ENCODE assay signal across 27 cellular contexts in the genomic region with DNA sequence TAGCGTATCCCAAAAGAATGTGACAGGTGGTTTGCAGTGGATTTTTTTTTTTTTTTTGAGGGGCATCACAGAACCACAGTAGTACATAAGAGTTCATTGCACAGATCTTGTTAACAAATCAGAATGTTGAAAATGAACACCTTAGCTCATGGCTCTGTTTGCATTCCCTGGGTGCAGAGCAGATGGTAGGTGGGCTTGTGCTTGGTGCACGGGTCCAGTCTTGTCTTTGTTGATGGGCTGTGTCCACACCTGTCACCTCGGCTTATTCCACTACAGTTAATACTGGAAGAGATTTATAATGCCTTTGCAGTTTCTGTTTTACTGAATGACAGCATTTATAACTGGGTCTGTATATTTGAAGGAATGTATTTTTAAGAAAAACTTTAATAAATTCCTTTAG.
"Had no signal": no experiment of that assay in that cellular context is flagged by ENCODE, and none has a peak within 500 bp of the region (broad histone marks: within the 10 kb centered on the region; RNA-seq: fewer than 3 reads in every experiment).

No MANE protein-coding gene starts in this region.

- H3K27me3 Mint-ChIP-seq: activated CD4-positive, alpha-beta memory T cell treated with anti-CD3 and anti-CD28 coated beads for 36 hours; activated naive CD4-positive, alpha-beta T cell treated with anti-CD3 and anti-CD28 coated beads, Interleukin-2, amount 50 U/mL, for 24 hours; activated naive CD8-positive, alpha-beta T cell treated with anti-CD3 and anti-CD28 coated beads, Interleukin-2, amount 50 U/mL, for 24 hours; stimulated activated naive B cell treated with anti-CD40 and anti-IgM and Interleukin-4, amounts not matched to agents 10 μg/mL and 1 μg/mL and 100 μg/mL, for 72 hours had no signal

- H3K4me3 Mint-ChIP-seq: activated CD4-positive, alpha-beta memory T cell treated with anti-CD3 and anti-CD28 coated beads for 36 hours; activated naive CD4-positive, alpha-beta T cell treated with anti-CD3 and anti-CD28 coated beads, Interleukin-2, amount 50 U/mL, for 24 hours; activated naive CD8-positive, alpha-beta T cell treated with anti-CD3 and anti-CD28 coated beads, Interleukin-2, amount 50 U/mL, for 24 hours; natural killer cell; neural progenitor cell; stimulated activated naive B cell treated with anti-CD40 and anti-IgM and Interleukin-4, amounts not matched to agents 10 μg/mL and 1 μg/mL and 100 μg/mL, for 72 hours had no signal

- H3K27ac ChIP-seq: breast epithelium, colonic mucosa, gastrocnemius medialis, hepatocyte, left ventricle myocardium inferior, neural progenitor cell, tibial nerve had no signal

- H3K4me1 ChIP-seq: breast epithelium, colonic mucosa, gastrocnemius medialis, neural progenitor cell had no signal

- H2AFZ ChIP-seq: hepatocyte, neural progenitor cell had no signal

- H3K4me3 ChIP-seq: breast epithelium, colonic mucosa, dorsolateral prefrontal cortex, gastrocnemius medialis, hepatocyte, left ventricle myocardium inferior, lung, neural progenitor cell, tibial nerve had no signal

- H3K27ac Mint-ChIP-seq: activated CD4-positive, alpha-beta memory T cell treated with anti-CD3 and anti-CD28 coated beads for 36 hours; activated naive CD4-positive, alpha-beta T cell treated with anti-CD3 and anti-CD28 coated beads, Interleukin-2, amount 50 U/mL, for 24 hours; activated naive CD8-positive, alpha-beta T cell treated with anti-CD3 and anti-CD28 coated beads, Interleukin-2, amount 50 U/mL, for 24 hours; natural killer cell; neural progenitor cell; stimulated activated naive B cell treated with anti-CD40 and anti-IgM and Interleukin-4, amounts not matched to agents 10 μg/mL and 1 μg/mL and 100 μg/mL, for 72 hours had no signal

- H3K9me3 Mint-ChIP-seq: activated CD4-positive, alpha-beta memory T cell treated with anti-CD3 and anti-CD28 coated beads for 36 hours; activated naive CD4-positive, alpha-beta T cell treated with anti-CD3 and anti-CD28 coated beads, Interleukin-2, amount 50 U/mL, for 24 hours; activated naive CD8-positive, alpha-beta T cell treated with anti-CD3 and anti-CD28 coated beads, Interleukin-2, amount 50 U/mL, for 24 hours; natural killer cell; neural progenitor cell; stimulated activated naive B cell treated with anti-CD40 and anti-IgM and Interleukin-4, amounts not matched to agents 10 μg/mL and 1 μg/mL and 100 μg/mL, for 72 hours had no signal

- H3K27me3 ChIP-seq: breast epithelium, colonic mucosa, dorsolateral prefrontal cortex, gastrocnemius medialis, hepatocyte, neural progenitor cell, tibial nerve had no signal

- H3K9me3 ChIP-seq: breast epithelium, colonic mucosa, gastrocnemius medialis, left ventricle myocardium inferior, tibial nerve had no signal

- H3K9ac ChIP-seq: neural progenitor cell had no signal

- H3K4me2 ChIP-seq: hepatocyte, neural progenitor cell had no signal

- ATAC-seq: activated naive CD8-positive, alpha-beta T cell treated with anti-CD3 and anti-CD28 coated beads, Interleukin-2, amount 50 U/mL, for 24 hours; gastrocnemius medialis; natural killer cell; right cardiac atrium; stimulated activated naive B cell treated with anti-CD40 and anti-IgM and Interleukin-4, amounts not matched to agents 10 μg/mL and 1 μg/mL and 100 μg/mL, for 72 hours had no signal

- H3K36me3 Mint-ChIP-seq: natural killer cell, neural progenitor cell had no signal

- H3K36me3 ChIP-seq: breast epithelium, colonic mucosa, gastrocnemius medialis, left ventricle myocardium inferior, neural progenitor cell had no signal

- DNase-seq: activated CD4-positive, alpha-beta memory T cell treated with anti-CD3 and anti-CD28 coated beads for 36 hours; activated CD4-positive, alpha-beta T cell treated with anti-CD3 and anti-CD28 coated beads for 48 hours; activated CD8-positive, alpha-beta memory T cell treated with anti-CD3 and anti-CD28 coated beads, Interleukin-2, amount 50 U/mL, for 4 hours; activated gamma-delta T cell; activated naive CD8-positive, alpha-beta T cell treated with anti-CD3 and anti-CD28 coated beads, Interleukin-2, amount 50 U/mL, for 24 hours; activated T-cell treated with anti-CD3 and anti-CD28 coated beads, Interleukin-2, amount 50 U/mL, for 1 hour; central memory CD4-positive, alpha-beta T cell; colonic mucosa; effector memory CD4-positive, alpha-beta T cell; gastrocnemius medialis; glutamatergic neuron; islet precursor cell; left ventricle myocardium inferior; mesendoderm; natural killer cell; occipital lobe; right cardiac atrium; stimulated activated CD4-positive, alpha-beta T cell treated with anti-CD3 and anti-CD28 coated beads, Interleukin-15, amount 100 ng/mL, for 24 hours; stimulated activated CD4-positive, alpha-beta T cell treated with anti-CD3 and anti-CD28 coated beads, Interleukin-2, amount 100 ng/mL, for 24 hours; stimulated activated naive B cell treated with anti-CD40 and anti-IgM and Interleukin-4, amounts not matched to agents 10 μg/mL and 1 μg/mL and 100 μg/mL, for 72 hours had no signal
